Comparison of ENCODE assay signal across 14 cellular contexts in genomic region chr2:97726311-97727064, GRCh38. TPM values are rescaled to one million over a fixed set of nuclear protein-coding genes. Genes with fewer than 3 reads are reported as not detected.
A peak's percentile ranks its signal among the peaks of the same experiment; 100 is the strongest.
DNase-seq lines count a peak whose midpoint lies in the region; ATAC-seq and TF ChIP-seq lines count a peak whose summit lies in the region.
"Had no signal": no experiment of that assay in that cellular context is flagged by ENCODE, and none has a peak within 500 bp of the region (broad histone marks: within the 10 kb centered on the region; RNA-seq: fewer than 3 reads in every experiment).

No MANE protein-coding gene starts in this region.

- H3K4me3 Mint-ChIP-seq in activated naive CD4-positive, alpha-beta T cell treated with anti-CD3 and anti-CD28 coated beads, Interleukin-2, amount 50 U/mL, for 24 hours, result no peak overlapping the region
- no peak overlapping the region for H3K4me3 Mint-ChIP-seq in activated naive CD8-positive, alpha-beta T cell treated with anti-CD3 and anti-CD28 coated beads for 36 hours
- H3K4me3 Mint-ChIP-seq: stimulated activated memory B cell treated with anti-CD40 and anti-IgM and Interleukin-4, amounts not matched to agents 10 μg/mL and 1 μg/mL and 100 μg/mL, for 72 hours had no signal

- peak overlapping the region; percentile 52 for H3K27ac Mint-ChIP-seq in activated naive CD4-positive, alpha-beta T cell treated with anti-CD3 and anti-CD28 coated beads, Interleukin-2, amount 50 U/mL, for 24 hours
- peak overlapping the region; percentile 85 for H3K27ac Mint-ChIP-seq in activated naive CD8-positive, alpha-beta T cell treated with anti-CD3 and anti-CD28 coated beads for 36 hours
- H3K27ac Mint-ChIP-seq: stimulated activated memory B cell treated with anti-CD40 and anti-IgM and Interleukin-4, amounts not matched to agents 10 μg/mL and 1 μg/mL and 100 μg/mL, for 72 hours had no signal

- H3K27ac ChIP-seq in left ventricle myocardium inferior (replicated peaks) (peak overlapping the region; percentile 66), subcutaneous abdominal adipose tissue (ENCODE audit: low read depth, low read length) (peak overlapping the region; percentile 7)
- H3K27ac ChIP-seq: epithelial cell of prostate, HL-60, prostate gland had no signal

- peaks cover 14% of the 10 kb centered on the region for H3K9me3 ChIP-seq in left ventricle myocardium inferior (replicated peaks)
- H3K9me3 ChIP-seq in subcutaneous abdominal adipose tissue (ENCODE audit: control insufficient read depth in 5 of 5, low read length in 5 of 5), result peaks cover 0 to 13% (median 11%) of the 10 kb centered on the region in 5 donors
- H3K9me3 ChIP-seq: prostate gland had no signal

- intact Hi-C loops in left ventricle myocardium inferior (cut with micrococcal nuclease), result no loop called here

- peaks cover 6% of the 10 kb centered on the region for H3K27me3 ChIP-seq in left ventricle myocardium inferior (ENCODE audit: low read depth)
- peaks cover 0 to 7% (median 0%) of the 10 kb centered on the region in 5 donors for H3K27me3 ChIP-seq in subcutaneous abdominal adipose tissue (ENCODE audit: control insufficient read depth in 5 of 5, insufficient read depth in 4 of 5, low read length in 5 of 5)

- no peak overlapping the region for H3K9ac ChIP-seq in subcutaneous abdominal adipose tissue (ENCODE audit: low read length in 5 of 5)

- no peak for TF ChIP-seq CTCF in left ventricle myocardium inferior (IDR thresholded peaks at IDR 0.05; ENCODE audit: borderline replicate concordance)

- H3K36me3 Mint-ChIP-seq in activated naive CD4-positive, alpha-beta T cell treated with anti-CD3 and anti-CD28 coated beads, Interleukin-2, amount 50 U/mL, for 24 hours, result peaks cover 29% of the 10 kb centered on the region
- H3K36me3 Mint-ChIP-seq in activated naive CD8-positive, alpha-beta T cell treated with anti-CD3 and anti-CD28 coated beads for 36 hours, result peaks cover 85% of the 10 kb centered on the region

- H3K4me1 ChIP-seq in left ventricle myocardium inferior (peaks cover 37% of the 10 kb centered on the region), subcutaneous abdominal adipose tissue (ENCODE audit: control insufficient read depth in 5 of 5, insufficient read depth in 5 of 5, low read length in 5 of 5) (peaks cover 0 to 28% (median 7%) of the 10 kb centered on the region in 5 donors)
- H3K4me1 ChIP-seq: prostate gland had no signal

- no peak for DNase-seq in activated naive CD4-positive, alpha-beta T cell treated with Interleukin-2 at 50 U/mL for 16 hours
- DNase-seq in activated naive CD8-positive, alpha-beta T cell treated with anti-CD3 and anti-CD28 coated beads for 36 hours, result no peak
- DNase-seq in left ventricle myocardium inferior (peak; percentile 54), G401 (ENCODE audit: low spot score) (no peak)
- DNase-seq: central memory CD4-positive, alpha-beta T cell had no signal

- peaks cover 78% of the 10 kb centered on the region for H3K4me1 Mint-ChIP-seq in activated naive CD4-positive, alpha-beta T cell treated with anti-CD3 and anti-CD28 coated beads, Interleukin-2, amount 50 U/mL, for 24 hours
- peaks cover 63% of the 10 kb centered on the region for H3K4me1 Mint-ChIP-seq in activated naive CD8-positive, alpha-beta T cell treated with anti-CD3 and anti-CD28 coated beads for 36 hours
- H3K4me1 Mint-ChIP-seq: stimulated activated memory B cell treated with anti-CD40 and anti-IgM and Interleukin-4, amounts not matched to agents 10 μg/mL and 1 μg/mL and 100 μg/mL, for 72 hours had no signal

- H3K9me3 Mint-ChIP-seq in activated naive CD4-positive, alpha-beta T cell treated with anti-CD3 and anti-CD28 coated beads, Interleukin-2, amount 50 U/mL, for 24 hours, result no peaks in the 10 kb centered on the region
- peaks cover 9% of the 10 kb centered on the region for H3K9me3 Mint-ChIP-seq in activated naive CD8-positive, alpha-beta T cell treated with anti-CD3 and anti-CD28 coated beads for 36 hours

- no peak overlapping the region for H3K4me3 ChIP-seq in left ventricle myocardium inferior
- H3K4me3 ChIP-seq in subcutaneous abdominal adipose tissue (ENCODE audit: low read depth in 1 of 5, low read length in 5 of 5), result peak overlapping the region in 1 of 5 donors; percentile 17
- H3K4me3 ChIP-seq: prostate gland had no signal

- H3K36me3 ChIP-seq in left ventricle myocardium inferior (no peaks in the 10 kb centered on the region), subcutaneous abdominal adipose tissue (ENCODE audit: control insufficient read depth in 5 of 5, insufficient read depth in 5 of 5, low read length in 5 of 5) (no peaks in the 10 kb centered on the region)
- H3K36me3 ChIP-seq: prostate gland had no signal

- ATAC-seq in HG03432 (IDR thresholded peaks at IDR 0.05; ENCODE audit: unreplicated experiment) (no peak), HG02623 (IDR thresholded peaks at IDR 0.05; ENCODE audit: unreplicated experiment) (no peak)
- ATAC-seq: stimulated activated memory B cell treated with anti-CD40 and anti-IgM and Interleukin-4, amounts not matched to agents 10 μg/mL and 1 μg/mL and 100 μg/mL, for 72 hours had no signal

- no peaks in the 10 kb centered on the region for H3K27me3 Mint-ChIP-seq in activated naive CD4-positive, alpha-beta T cell treated with anti-CD3 and anti-CD28 coated beads, Interleukin-2, amount 50 U/mL, for 24 hours
- no peaks in the 10 kb centered on the region for H3K27me3 Mint-ChIP-seq in activated naive CD8-positive, alpha-beta T cell treated with anti-CD3 and anti-CD28 coated beads for 36 hours

- in situ Hi-C loops in G401 (cut with HindIII; ENCODE audit: low sequenced_read_pairs), result no loop called here

RNA-seq across cellular contexts. Expression of gene ZAP70, which starts 13.1 kb away (rescaled TPM):
- total RNA-seq in activated naive CD8-positive, alpha-beta T cell treated with anti-CD3 and anti-CD28 coated beads for 36 hours, result 100 to 1,000 TPM; 198 to 204 TPM
- total RNA-seq in left ventricle myocardium inferior, result 0.55 TPM
- total RNA-seq in G401 (2014; rRNA removed; shearing (Covaris generic)), result not detected in 2 replicates
- total RNA-seq: lung microvascular endothelial cell had no signal

RNA-seq across cellular contexts. Expression of gene C2orf92, which starts 57.0 kb away (rescaled TPM):
- total RNA-seq in activated naive CD8-positive, alpha-beta T cell treated with anti-CD3 and anti-CD28 coated beads for 36 hours, result 1 to 10 TPM; 6.1 to 7.3 TPM
- total RNA-seq in left ventricle myocardium inferior, result 1.8 TPM
- total RNA-seq in G401 (2014; rRNA removed; shearing (Covaris generic)), result 4.8 TPM in 1 of 2 replicates, not detected in the other

Comparison
In these comparisons a context has a peak if more than half of its experiments do, and no peak if none do; other contexts are left out.
1. RNA of gene ZAP70, which starts 13.1 kb away (total RNA-seq): 198 to 204 TPM in activated naive CD8-positive, alpha-beta T cell treated with anti-CD3 and anti-CD28 coated beads for 36 hours; 0.55 TPM in left ventricle myocardium inferior (single experiment) and not detected in G401; every median in the first group is over 100 times any median in the second.